Comparison of ENCODE assay signal across 8 cellular contexts in the genomic region with DNA sequence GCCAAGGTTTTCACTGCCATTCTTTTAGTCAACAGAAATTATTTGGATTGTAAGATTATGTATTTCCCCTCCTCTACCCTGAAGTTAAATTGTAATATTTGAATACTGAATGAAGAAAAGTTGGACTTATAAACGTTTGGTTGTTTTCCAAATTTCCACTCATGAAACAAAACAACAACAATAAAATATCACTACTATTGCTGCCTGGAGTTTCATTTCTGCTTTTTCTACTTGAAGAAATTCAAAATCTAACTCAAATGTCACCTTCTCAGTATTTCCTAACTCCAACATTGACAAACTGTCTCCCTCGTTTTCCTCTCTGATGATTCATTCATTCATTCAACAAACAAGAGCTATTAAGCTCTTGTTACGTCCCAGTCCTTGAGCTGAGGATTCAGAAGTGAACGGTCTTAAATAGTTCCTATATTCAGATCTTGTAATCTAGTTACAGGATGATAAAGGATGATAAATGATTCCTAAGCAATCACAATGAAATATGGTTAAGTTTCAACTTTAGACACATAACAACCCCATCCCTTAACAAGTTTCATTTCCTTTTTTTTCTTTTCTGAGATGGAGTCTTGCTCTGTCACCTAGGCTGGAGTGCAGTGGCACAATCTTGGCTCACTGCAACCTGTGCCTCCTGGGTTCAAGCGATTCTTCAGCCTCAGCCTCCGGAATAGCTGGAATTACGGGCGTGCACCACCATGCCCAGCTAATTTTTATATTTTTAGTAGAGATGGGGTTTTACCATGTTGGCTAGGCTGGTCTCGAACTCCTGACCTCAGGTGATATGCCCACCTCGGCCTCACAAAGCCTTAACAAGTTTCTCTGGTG. TPM values are rescaled to one million over a fixed set of nuclear protein-coding genes. Genes with fewer than 3 reads are reported as not detected.
DNase-seq lines count a peak whose midpoint lies in the region; ATAC-seq and TF ChIP-seq lines count a peak whose summit lies in the region.

No MANE protein-coding gene starts in this region.

- H3K27me3 ChIP-seq in H7 (ENCODE audit: control insufficient read depth, insufficient read depth, low read length): peaks cover 19% of the 10 kb centered on the region
- no peaks in the 10 kb centered on the region for H3K27me3 ChIP-seq in thyroid gland

- H3K36me3 ChIP-seq in H7 (replicated peaks; ENCODE audit: control insufficient read depth, insufficient read depth, low read length): no peaks in the 10 kb centered on the region
- H3K36me3 ChIP-seq in thyroid gland: peaks cover 0 to 6% of the 10 kb centered on the region in 2 donors

- ATAC-seq in GM19463 (IDR thresholded peaks at IDR 0.05; ENCODE audit: unreplicated experiment): peak; percentile 29

- peak overlapping the region; percentile 92 to 99 (median 96) for H3K4me3 Mint-ChIP-seq in IgD-negative memory B cell

- no peak overlapping the region for H3K27ac ChIP-seq in thyroid gland

- H3K27ac Mint-ChIP-seq in IgD-negative memory B cell: peak overlapping the region; percentile 91 to 99 (median 99)

- no peaks in the 10 kb centered on the region for H3K36me3 Mint-ChIP-seq in IgD-negative memory B cell

- no peak for TF ChIP-seq POLR2A in thyroid gland (IDR thresholded peaks at IDR 0.05)

- H3K4me1 Mint-ChIP-seq in IgD-negative memory B cell: peaks cover 36 to 40% (median 38%) of the 10 kb centered on the region in 3 donors

- no peaks in the 10 kb centered on the region for H3K9me3 Mint-ChIP-seq in IgD-negative memory B cell

- no peaks in the 10 kb centered on the region for H3K4me1 ChIP-seq in thyroid gland

- TF ChIP-seq CTCF in thyroid gland (IDR thresholded peaks at IDR 0.05): no peak

- intact Hi-C loops in thyroid gland (cut with DNase I): no loop called here

- H3K4me3 ChIP-seq in H7 (ENCODE audit: insufficient read depth, low read depth, low read length) (no peak overlapping the region), thyroid gland (replicated peaks in 1 of 3) (no peak overlapping the region)

- H3K27me3 Mint-ChIP-seq in IgD-negative memory B cell: no peaks in the 10 kb centered on the region

- DNase-seq in CD1c-positive myeloid dendritic cell (ENCODE audit: extremely low spot score) (peak; percentile 70), dermis blood vessel endothelial cell (peak; percentile 25), SW 1271 (lab: John Stamatoyannopoulos, UW) (no peak), H7 (no peak), thyroid gland (no peak)
- DNase-seq in stimulated activated CD8-positive, alpha-beta memory T cell treated with anti-CD3 and anti-CD28 coated beads, Interleukin-4, amount 100 ng/mL, for 48 hours: no peak

- WGBS in thyroid gland, 2 donors: 91 to 93% methylated on average over 10 of the region's 10 CpGs

- H3K9me3 ChIP-seq in thyroid gland: no peaks in the 10 kb centered on the region

RNA-seq across cellular contexts. Expression of gene SLC9B2, which starts 1.7 kb away (rescaled TPM):
- 21.4 TPM for polyA plus RNA-seq in IgD-negative memory B cell
- total RNA-seq in dermis blood vessel endothelial cell (22.6 and 24.2 TPM in 2 replicates), thyroid gland (1 to 10 TPM; 3.9 to 9.5 (median 7.1) TPM)
- 2.0 and 3.4 TPM in 2 replicates for total RNA-seq in H7 (2014; rRNA removed; shearing (Covaris generic))

RNA-seq across cellular contexts. Expression of gene BDH2, which starts 24.8 kb away (rescaled TPM):
- 15.1 TPM for polyA plus RNA-seq in IgD-negative memory B cell
- total RNA-seq in dermis blood vessel endothelial cell (25.5 and 26.5 TPM in 2 replicates), thyroid gland (100 to 1,000 TPM; 113 to 131 (median 128) TPM)
- total RNA-seq in H7 (2014; rRNA removed; shearing (Covaris generic)): 39.0 and 54.9 TPM in 2 replicates

RNA-seq across cellular contexts. Expression of gene SLC9B1, which starts 55.3 kb away (rescaled TPM):
- 0.93 TPM for polyA plus RNA-seq in IgD-negative memory B cell
- total RNA-seq in dermis blood vessel endothelial cell: 0.09 TPM in 1 of 2 replicates, not detected in the other
- total RNA-seq in H7 (2014; rRNA removed; shearing (Covaris generic)): not detected in 2 replicates
- total RNA-seq in thyroid gland: 1 to 10 TPM in 2 of 4 donors, under 1 TPM in 2; 0.45 to 1.2 (median 0.79) TPM

Comparison
In these comparisons a context has a peak if more than half of its experiments do, and no peak if none do; other contexts are left out.
1. DNase-seq: peak in CD1c-positive myeloid dendritic cell (single experiment) and dermis blood vessel endothelial cell (single experiment); none in SW 1271 (0 of 2), stimulated activated CD8-positive, alpha-beta memory T cell treated with anti-CD3 and anti-CD28 coated beads, Interleukin-4, amount 100 ng/mL, for 48 hours (single experiment), H7 (single experiment) and thyroid gland (0 of 2).